Comparison of ENCODE assay signal across 1 cellular context in the genomic region with DNA sequence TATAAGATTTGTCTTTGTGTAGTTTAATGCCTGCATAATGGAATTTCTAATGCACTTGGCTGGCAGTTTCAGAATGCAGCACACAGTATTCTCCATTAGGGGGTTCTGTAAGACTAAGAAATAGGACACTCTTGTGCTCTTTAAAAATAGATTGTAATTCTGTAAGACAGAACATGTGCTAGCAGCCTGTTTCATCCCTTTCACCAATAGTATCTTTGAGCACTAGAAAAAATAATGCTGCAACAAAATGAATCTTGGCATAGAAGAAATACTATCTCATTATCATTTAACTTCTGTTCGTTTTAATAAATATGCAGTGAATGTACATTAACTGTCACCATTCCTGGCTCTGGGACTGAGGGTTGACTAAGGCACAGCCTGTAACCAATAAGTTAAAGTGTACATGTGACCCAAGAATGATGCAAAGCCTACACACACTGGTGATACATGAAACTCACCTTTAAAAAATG.
A peak's percentile ranks its signal among the peaks of the same experiment; 100 is the strongest.
TF ChIP-seq lines count a peak whose summit lies in the region.

No MANE protein-coding gene starts in this region.

TF ChIP-seq in K562, 482 proteins besides CTCF, POLR2A, EP300 and RAD21 (continued from another document):
- TF ChIP-seq, protein P1, sequence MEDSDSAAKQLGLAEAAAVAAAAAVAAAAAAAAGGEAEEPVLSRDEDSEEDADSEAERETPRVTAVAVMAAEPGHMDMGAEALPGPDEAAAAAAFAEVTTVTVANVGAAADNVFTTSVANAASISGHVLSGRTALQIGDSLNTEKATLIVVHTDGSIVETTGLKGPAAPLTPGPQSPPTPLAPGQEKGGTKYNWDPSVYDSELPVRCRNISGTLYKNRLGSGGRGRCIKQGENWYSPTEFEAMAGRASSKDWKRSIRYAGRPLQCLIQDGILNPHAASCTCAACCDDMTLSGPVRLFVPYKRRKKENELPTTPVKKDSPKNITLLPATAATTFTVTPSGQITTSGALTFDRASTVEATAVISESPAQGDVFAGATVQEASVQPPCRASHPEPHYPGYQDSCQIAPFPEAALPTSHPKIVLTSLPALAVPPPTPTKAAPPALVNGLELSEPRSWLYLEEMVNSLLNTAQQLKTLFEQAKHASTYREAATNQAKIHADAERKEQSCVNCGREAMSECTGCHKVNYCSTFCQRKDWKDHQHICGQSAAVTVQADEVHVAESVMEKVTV (CRISPR knock-in tag; IDR thresholded peaks at IDR 0.05) = peak; percentile 73; the same call in 1 of the 2 replicates
- TF ChIP-seq DMBX1 (CRISPR knock-in tag; IDR thresholded peaks at IDR 0.05; ENCODE audit: borderline replicate concordance) (no peak), ESRRB (CRISPR knock-in tag; IDR thresholded peaks at IDR 0.05; ENCODE audit: borderline replicate concordance) (no peak), ZNF143 (CRISPR knock-in tag; IDR thresholded peaks at IDR 0.05) (no peak), ZNF830 (CRISPR knock-in tag; IDR thresholded peaks at IDR 0.05) (0 out of 2 replicates have a peak, but pooled peaks have one; percentile 19), GABPB1 (CRISPR knock-in tag; IDR thresholded peaks at IDR 0.05) (no peak), MAFF (IDR thresholded peaks at IDR 0.05; ENCODE audit: low read length) (no peak), NR4A1 (CRISPR knock-in tag; IDR thresholded peaks at IDR 0.05) (no peak), NR4A1 (tag; IDR thresholded peaks at IDR 0.05) (no peak), GATAD2B (IDR thresholded peaks at IDR 0.05; ENCODE audit: borderline replicate concordance) (no peak), TEAD2 (tag; IDR thresholded peaks at IDR 0.05) (0 out of 2 replicates have a peak, but pooled peaks have one; percentile 24), NELFE (IDR thresholded peaks at IDR 0.05; ENCODE audit: insufficient read depth, insufficient read length) (no peak), FOS (IDR thresholded peaks at IDR 0.05; ENCODE audit: extremely low read depth, insufficient read length) (no peak), ZNF76 (CRISPR knock-in tag; IDR thresholded peaks at IDR 0.05; ENCODE audit: borderline replicate concordance) (no peak), POLR2G (IDR thresholded peaks at IDR 0.05; ENCODE audit: low read depth, low read length) (no peak), CHCHD3 (CRISPR knock-in tag; IDR thresholded peaks at IDR 0.05) (no peak), MAFK (IDR thresholded peaks at IDR 0.05; ENCODE audit: low read length) (no peak), SMC3 (conservative IDR thresholded peaks at IDR 0.05; ENCODE audit: insufficient read depth, low read depth, low read length) (0 out of 2 replicates have a peak, but pooled peaks have one; percentile 14)
- TF ChIP-seq, protein P2, sequence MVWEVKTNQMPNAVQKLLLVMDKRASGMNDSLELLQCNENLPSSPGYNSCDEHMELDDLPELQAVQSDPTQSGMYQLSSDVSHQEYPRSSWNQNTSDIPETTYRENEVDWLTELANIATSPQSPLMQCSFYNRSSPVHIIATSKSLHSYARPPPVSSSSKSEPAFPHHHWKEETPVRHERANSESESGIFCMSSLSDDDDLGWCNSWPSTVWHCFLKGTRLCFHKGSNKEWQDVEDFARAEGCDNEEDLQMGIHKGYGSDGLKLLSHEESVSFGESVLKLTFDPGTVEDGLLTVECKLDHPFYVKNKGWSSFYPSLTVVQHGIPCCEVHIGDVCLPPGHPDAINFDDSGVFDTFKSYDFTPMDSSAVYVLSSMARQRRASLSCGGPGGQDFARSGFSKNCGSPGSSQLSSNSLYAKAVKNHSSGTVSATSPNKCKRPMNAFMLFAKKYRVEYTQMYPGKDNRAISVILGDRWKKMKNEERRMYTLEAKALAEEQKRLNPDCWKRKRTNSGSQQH (CRISPR knock-in tag; IDR thresholded peaks at IDR 0.05) = no peak
- TF ChIP-seq, protein P3, sequence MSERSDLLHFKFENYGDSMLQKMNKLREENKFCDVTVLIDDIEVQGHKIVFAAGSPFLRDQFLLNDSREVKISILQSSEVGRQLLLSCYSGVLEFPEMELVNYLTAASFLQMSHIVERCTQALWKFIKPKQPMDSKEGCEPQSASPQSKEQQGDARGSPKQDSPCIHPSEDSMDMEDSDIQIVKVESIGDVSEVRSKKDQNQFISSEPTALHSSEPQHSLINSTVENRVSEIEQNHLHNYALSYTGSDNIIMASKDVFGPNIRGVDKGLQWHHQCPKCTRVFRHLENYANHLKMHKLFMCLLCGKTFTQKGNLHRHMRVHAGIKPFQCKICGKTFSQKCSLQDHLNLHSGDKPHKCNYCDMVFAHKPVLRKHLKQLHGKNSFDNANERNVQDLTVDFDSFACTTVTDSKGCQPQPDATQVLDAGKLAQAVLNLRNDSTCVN (CRISPR knock-in tag; IDR thresholded peaks at IDR 0.05) = no peak
- TF ChIP-seq, protein P4, sequence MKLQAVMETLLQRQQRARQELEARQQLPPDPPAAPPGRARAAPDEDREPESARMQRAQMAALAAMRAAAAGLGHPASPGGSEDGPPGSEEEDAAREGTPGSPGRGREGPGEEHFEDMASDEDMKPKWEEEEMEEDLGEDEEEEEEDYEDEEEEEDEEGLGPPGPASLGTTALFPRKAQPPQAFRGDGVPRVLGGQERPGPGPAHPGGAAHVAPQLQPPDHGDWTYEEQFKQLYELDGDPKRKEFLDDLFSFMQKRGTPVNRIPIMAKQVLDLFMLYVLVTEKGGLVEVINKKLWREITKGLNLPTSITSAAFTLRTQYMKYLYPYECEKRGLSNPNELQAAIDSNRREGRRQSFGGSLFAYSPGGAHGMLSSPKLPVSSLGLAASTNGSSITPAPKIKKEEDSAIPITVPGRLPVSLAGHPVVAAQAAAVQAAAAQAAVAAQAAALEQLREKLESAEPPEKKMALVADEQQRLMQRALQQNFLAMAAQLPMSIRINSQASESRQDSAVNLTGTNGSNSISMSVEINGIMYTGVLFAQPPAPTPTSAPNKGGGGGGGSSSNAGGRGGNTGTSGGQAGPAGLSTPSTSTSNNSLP (IDR thresholded peaks at IDR 0.05; ENCODE audit: borderline replicate concordance, low read depth, low read length) = no peak
